8 cellular contexts compared by ENCODE assay signal in the genomic region with DNA sequence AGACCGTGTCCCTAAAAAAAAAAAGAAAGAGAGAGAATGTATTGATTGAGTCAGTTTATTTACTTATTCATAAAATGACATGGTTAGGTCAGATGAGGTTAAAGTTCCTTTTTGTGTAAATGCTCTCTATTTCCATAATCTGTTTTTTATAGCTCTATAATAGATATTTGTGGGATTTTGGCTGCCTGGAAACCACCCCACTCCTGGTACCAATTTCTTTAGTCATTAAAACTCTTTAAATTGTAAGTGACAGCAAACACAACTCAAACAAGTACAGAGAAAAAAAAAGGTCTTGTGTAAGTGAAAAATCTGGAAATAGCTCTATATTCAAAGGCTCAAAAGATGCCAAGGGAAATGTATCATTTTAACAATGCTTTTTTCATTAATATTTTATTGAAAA.
"Had no signal": no experiment of that assay in that cellular context is flagged by ENCODE, and none has a peak within 500 bp of the region (broad histone marks: within the 10 kb centered on the region; RNA-seq: fewer than 3 reads in every experiment).

No MANE protein-coding gene starts in this region.

- H3K4me3 ChIP-seq: GM12878 had no signal

- ATAC-seq: GM12878 had no signal

- DNase-seq: GDM1, GF-D8 had no signal

- FAIRE-seq: G401.6, GM12878, GM12891, GM12892, GM18507, GM19239 had no signal
